Comparison of ENCODE assay signal across 28 cellular contexts in genomic region chr5:42036379-42036778, GRCh38.
"Had no signal": no experiment of that assay in that cellular context is flagged by ENCODE, and none has a peak within 500 bp of the region (broad histone marks: within the 10 kb centered on the region; RNA-seq: fewer than 3 reads in every experiment).

No MANE protein-coding gene starts in this region.

- H3K36me3 ChIP-seq: stomach, suprapubic skin, thoracic aorta, thyroid gland, tibial artery, tibial nerve, transverse colon, upper lobe of left lung, upper lobe of right lung, uterus, vagina had no signal

- H3K36me3 Mint-ChIP-seq: stimulated activated effector memory CD8-positive, alpha-beta T cell treated with anti-CD3 and anti-CD28 coated beads, Interleukin-12 subunit alpha, Interleukin-12 subunit beta, amount 100 ng/mL, for 72 hours; stimulated activated memory B cell treated with anti-CD40 and anti-IgM and Interleukin-4, amounts not matched to agents 10 μg/mL and 1 μg/mL and 100 μg/mL, for 72 hours; stimulated activated naive B cell treated with anti-CD40 and anti-IgM and Interleukin-4, amounts not matched to agents 10 μg/mL and 1 μg/mL and 100 μg/mL, for 72 hours; type B pancreatic cell had no signal

- ATAC-seq: stimulated activated effector memory CD8-positive, alpha-beta T cell treated with anti-CD3 and anti-CD28 coated beads, Interleukin-12 subunit alpha, Interleukin-12 subunit beta, amount 100 ng/mL, for 72 hours; stimulated activated memory B cell treated with anti-CD40 and anti-IgM and Interleukin-4, amounts not matched to agents 10 μg/mL and 1 μg/mL and 100 μg/mL, for 72 hours; stimulated activated naive B cell treated with anti-CD40 and anti-IgM and Interleukin-4, amounts not matched to agents 10 μg/mL and 1 μg/mL and 100 μg/mL, for 72 hours; stimulated activated naive CD8-positive, alpha-beta T cell treated with anti-CD3 and anti-CD28 coated beads, Interleukin-15, amount 100 ng/mL, for 72 hours; stimulated activated naive CD8-positive, alpha-beta T cell treated with anti-CD3 and anti-CD28 coated beads, Interleukin-15, Interleukin-2, amounts not matched to agents 100 U/mL and 50 U/mL, for 24 hours; upper lobe of right lung had no signal

- H3K4me1 Mint-ChIP-seq: stimulated activated effector memory CD8-positive, alpha-beta T cell treated with anti-CD3 and anti-CD28 coated beads, Interleukin-12 subunit alpha, Interleukin-12 subunit beta, amount 100 ng/mL, for 72 hours; stimulated activated memory B cell treated with anti-CD40 and anti-IgM and Interleukin-4, amounts not matched to agents 10 μg/mL and 1 μg/mL and 100 μg/mL, for 72 hours; stimulated activated naive B cell treated with anti-CD40 and anti-IgM and Interleukin-4, amounts not matched to agents 10 μg/mL and 1 μg/mL and 100 μg/mL, for 72 hours; stimulated activated naive CD8-positive, alpha-beta T cell treated with anti-CD3 and anti-CD28 coated beads, Interleukin-15, amount 100 ng/mL, for 72 hours had no signal

- H3K27ac Mint-ChIP-seq: stimulated activated effector memory CD8-positive, alpha-beta T cell treated with anti-CD3 and anti-CD28 coated beads, Interleukin-12 subunit alpha, Interleukin-12 subunit beta, amount 100 ng/mL, for 72 hours; stimulated activated memory B cell treated with anti-CD40 and anti-IgM and Interleukin-4, amounts not matched to agents 10 μg/mL and 1 μg/mL and 100 μg/mL, for 72 hours; stimulated activated naive B cell treated with anti-CD40 and anti-IgM and Interleukin-4, amounts not matched to agents 10 μg/mL and 1 μg/mL and 100 μg/mL, for 72 hours; stimulated activated naive CD8-positive, alpha-beta T cell treated with anti-CD3 and anti-CD28 coated beads, Interleukin-15, amount 100 ng/mL, for 72 hours; stimulated activated naive CD8-positive, alpha-beta T cell treated with anti-CD3 and anti-CD28 coated beads, Interleukin-15, Interleukin-2, amounts not matched to agents 100 ng/mL and 50 ng/mL, for 24 hours; type B pancreatic cell had no signal

- H3K4me3 Mint-ChIP-seq: stimulated activated effector memory CD8-positive, alpha-beta T cell treated with anti-CD3 and anti-CD28 coated beads, Interleukin-12 subunit alpha, Interleukin-12 subunit beta, amount 100 ng/mL, for 72 hours; stimulated activated memory B cell treated with anti-CD40 and anti-IgM and Interleukin-4, amounts not matched to agents 10 μg/mL and 1 μg/mL and 100 μg/mL, for 72 hours; stimulated activated naive B cell treated with anti-CD40 and anti-IgM and Interleukin-4, amounts not matched to agents 10 μg/mL and 1 μg/mL and 100 μg/mL, for 72 hours; stimulated activated naive CD8-positive, alpha-beta T cell treated with anti-CD3 and anti-CD28 coated beads, Interleukin-15, amount 100 ng/mL, for 72 hours; stimulated activated naive CD8-positive, alpha-beta T cell treated with anti-CD3 and anti-CD28 coated beads, Interleukin-15, Interleukin-2, amounts not matched to agents 100 ng/mL and 50 ng/mL, for 24 hours; type B pancreatic cell had no signal

- H3K4me3 ChIP-seq: stomach, suprapubic skin, testis, thoracic aorta, thyroid gland, tibial artery, tibial nerve, transverse colon, upper lobe of left lung, upper lobe of right lung, uterus, vagina had no signal

- DNase-seq: stimulated activated CD4-positive, alpha-beta T cell treated with anti-CD3 and anti-CD28 coated beads, Interleukin-2, amount 100 ng/mL, for 48 hours; stimulated activated CD4-positive, alpha-beta T cell treated with anti-CD3 and anti-CD28 coated beads, Interleukin-4, amount 100 ng/mL, for 1 hour; stimulated activated CD4-positive, alpha-beta T cell treated with anti-CD3 and anti-CD28 coated beads, Interleukin-4, amount 100 ng/mL, for 24 hours; stimulated activated CD4-positive, alpha-beta T cell treated with anti-CD3 and anti-CD28 coated beads, Interleukin-4, amount 100 ng/mL, for 4 hours; stimulated activated CD8-positive, alpha-beta memory T cell treated with anti-CD3 and anti-CD28 coated beads, Interleukin-4, amount 100 ng/mL, for 48 hours; stimulated activated naive B cell treated with anti-CD40 and anti-IgM and Interleukin-4, amounts not matched to agents 10 μg/mL and 1 μg/mL and 100 μg/mL, for 72 hours; stimulated activated naive CD4-positive, alpha-beta T cell; stimulated activated naive CD4-positive, alpha-beta T cell treated with Interleukin-2 at 50 U/mL for 16 hours; stimulated activated naive CD8-positive, alpha-beta T cell treated with anti-CD3 and anti-CD28 coated beads, Interleukin-15, amount 100 ng/mL, for 72 hours; stimulated activated naive CD8-positive, alpha-beta T cell treated with anti-CD3 and anti-CD28 coated beads, Interleukin-15, Interleukin-2, amounts not matched to agents 100 U/mL and 50 U/mL, for 24 hours; stomach; substantia nigra; testis; thyroid gland; tibial artery; transverse colon; trophoblast cell; upper lobe of left lung; upper lobe of right lung; uterus had no signal

- H3K4me1 ChIP-seq: suprapubic skin, testis, thyroid gland, tibial artery, tibial nerve, transverse colon, upper lobe of left lung, upper lobe of right lung, uterus had no signal

- H3K27me3 ChIP-seq: stomach, suprapubic skin, testis, thyroid gland, tibial artery, tibial nerve, transverse colon, upper lobe of left lung, uterus, vagina had no signal

- H3K27ac ChIP-seq: stomach, suprapubic skin, testis, thoracic aorta, thyroid gland, tibial artery, tibial nerve, transverse colon, upper lobe of left lung, upper lobe of right lung, uterus, vagina had no signal

- H3K9me3 ChIP-seq: stomach, suprapubic skin, testis, thoracic aorta, thyroid gland, tibial artery, tibial nerve, transverse colon, upper lobe of left lung, upper lobe of right lung, uterus, vagina had no signal

- H3K9me3 Mint-ChIP-seq: stimulated activated effector memory CD8-positive, alpha-beta T cell treated with anti-CD3 and anti-CD28 coated beads, Interleukin-12 subunit alpha, Interleukin-12 subunit beta, amount 100 ng/mL, for 72 hours; stimulated activated memory B cell treated with anti-CD40 and anti-IgM and Interleukin-4, amounts not matched to agents 10 μg/mL and 1 μg/mL and 100 μg/mL, for 72 hours; stimulated activated naive CD8-positive, alpha-beta T cell treated with anti-CD3 and anti-CD28 coated beads, Interleukin-15, amount 100 ng/mL, for 72 hours; stimulated activated naive CD8-positive, alpha-beta T cell treated with anti-CD3 and anti-CD28 coated beads, Interleukin-15, Interleukin-2, amounts not matched to agents 100 ng/mL and 50 ng/mL, for 24 hours; type B pancreatic cell had no signal
